ENCODE assay signal across 14 cellular contexts in genomic region chr4:87031946-87032345, GRCh38.
DNase-seq lines count a peak whose midpoint lies in the region; ATAC-seq and TF ChIP-seq lines count a peak whose summit lies in the region.
"Had no signal": no experiment of that assay in that cellular context is flagged by ENCODE, and none has a peak within 500 bp of the region (broad histone marks: within the 10 kb centered on the region; RNA-seq: fewer than 3 reads in every experiment).

No MANE protein-coding gene starts in this region.

- intact Hi-C loops in heart right ventricle (cut with DNase I): loop anchor here in 1 of 10 donors (2.0 kb wide), 1 partner anchor 23 kb away; no protein-coding TSS in a partner anchor
- intact Hi-C loops in left ventricle myocardium superior (cut with micrococcal nuclease): no loop called here
- intact Hi-C loops in uterus (cut with DNase I; ENCODE audit: low total_unique reads): no loop called here

- no peak for TF ChIP-seq CTCF in heart right ventricle (IDR thresholded peaks at IDR 0.05)
- TF ChIP-seq CTCF in uterus (IDR thresholded peaks at IDR 0.05): no peak

- H3K27ac ChIP-seq in heart right ventricle (peak overlapping the region; percentile 58 to 95 (median 80)), uterus (peak overlapping the region; percentile 79 to 99)
- H3K27ac ChIP-seq: SJCRH30 had no signal

- DNase-seq in heart right ventricle: no peak
- no peak for DNase-seq in left ventricle myocardium superior
- DNase-seq in globus pallidus (ENCODE audit: low spot score): peak; percentile 69
- DNase-seq in pons (ENCODE audit: low spot score): peak; percentile 89
- DNase-seq in uterus: no peak
- no peak for DNase-seq in COLO668 (lab: John Stamatoyannopoulos, UW; ENCODE audit: unreplicated experiment)
- no peak for DNase-seq in DMS79 treated with DMSO at 0.1 percent for 48 hours (lab: John Stamatoyannopoulos, UW)
- no peak for DNase-seq in iPS-NIHi11 (ENCODE audit: low spot score)
- DNase-seq: activated CD4-positive, alpha-beta T cell treated with anti-CD3 and anti-CD28 coated beads for 1 hour; central memory CD4-positive, alpha-beta T cell; DMS79; foreskin fibroblast had no signal

- TF ChIP-seq POLR2A in uterus (IDR thresholded peaks at IDR 0.05): no peak

- H3K4me1 ChIP-seq in heart right ventricle (peaks cover 61 to 100% (median 99%) of the 10 kb centered on the region in 9 donors), uterus (peaks cover 29 to 39% of the 10 kb centered on the region in 2 donors)

- H3K9me3 ChIP-seq in heart right ventricle (no peaks in the 10 kb centered on the region), uterus (no peaks in the 10 kb centered on the region)
- H3K9me3 ChIP-seq: SJCRH30 had no signal

- 4 to 14% methylated on average over 2 of the region's 2 CpGs for WGBS in heart right ventricle, 2 donors

- H3K4me3 ChIP-seq in heart right ventricle (peak overlapping the region in 5 of 10 donors; percentile 12 to 27 (median 24)), uterus (peak overlapping the region in 1 of 2 donors; percentile 9)
- H3K4me3 ChIP-seq: SJCRH30 had no signal

- ATAC-seq in heart right ventricle (no peak), left ventricle myocardium superior (no peak)
- ATAC-seq: activated T-helper 17 cell treated with anti-CD3 and anti-CD28 coated beads, Interleukin-2, amount 50 U/mL, for 72 hours had no signal

- H3K27me3 ChIP-seq in heart right ventricle (no peaks in the 10 kb centered on the region), uterus (no peaks in the 10 kb centered on the region)
- H3K27me3 ChIP-seq: SJCRH30 had no signal

- H3K36me3 ChIP-seq in heart right ventricle: no peaks in the 10 kb centered on the region
- no peaks in the 10 kb centered on the region for H3K36me3 ChIP-seq in uterus
- H3K36me3 ChIP-seq: SJCRH30 had no signal

Comparison
In these comparisons a context has a peak if more than half of its experiments do, and no peak if none do; other contexts are left out.
1. DNase-seq: peak in globus pallidus (single experiment) and pons (single experiment); none in heart right ventricle (0 of 2), left ventricle myocardium superior (single experiment), uterus (0 of 2), COLO668 (single experiment), DMS79 treated with DMSO at 0.1 percent for 48 hours (single experiment) and iPS-NIHi11 (single experiment).